Comparison of ENCODE assay signal across 8 cellular contexts in genomic region chr1:120341756-120342155, GRCh38.
DNase-seq lines count a peak whose midpoint lies in the region; ATAC-seq and TF ChIP-seq lines count a peak whose summit lies in the region.
"Not testable (repeated sequence)": the region's sequence is repeated elsewhere in the genome, so short reads cannot be mapped to it uniquely, and the experiment has no call there.

No MANE protein-coding gene starts in this region.

- not testable (repeated sequence) for H3K27me3 ChIP-seq in OCI-LY1 (ENCODE audit: insufficient read depth, low read length); gastroesophageal sphincter; vagina

- 0% methylated on average over 3 of the region's 24 CpGs; no CpG with 5 or more reads in 1 of the 2 donors for WGBS in gastroesophageal sphincter (ENCODE audit: low coverage in 1 of 2), 2 donors

- peak overlapping the region; percentile 76 for H3K4me3 Mint-ChIP-seq in activated CD4-positive, alpha-beta memory T cell treated with anti-CD3 and anti-CD28 coated beads, Interleukin-2, amount 10 ng/mL, durations not matched to agents 7 days and 5 days
- H3K4me3 Mint-ChIP-seq in brain (peak overlapping the region; percentile 78 to 86 (median 83)), memory B cell (peak overlapping the region; percentile 85)

- not testable (repeated sequence) for H3K9me2 ChIP-seq in OCI-LY1 (ENCODE audit: low read depth, low read length)

- not testable (repeated sequence) for TF ChIP-seq EP300 in gastroesophageal sphincter (IDR thresholded peaks at IDR 0.05)

- not testable (repeated sequence) for H3K9me3 Mint-ChIP-seq in activated CD4-positive, alpha-beta memory T cell treated with anti-CD3 and anti-CD28 coated beads, Interleukin-2, amount 10 ng/mL, durations not matched to agents 7 days and 5 days; brain; memory B cell

- H3K79me2 ChIP-seq in OCI-LY1 (ENCODE audit: insufficient read depth, low read length): not testable (repeated sequence)

- POLR2A ChIA-PET in activated CD4-positive, alpha-beta memory T cell treated with anti-CD3 and anti-CD28 coated beads, Interleukin-2, amount 10 ng/mL, durations not matched to agents 7 days and 5 days (lab: Charles Lee): not testable (repeated sequence)

- H3K9me3 ChIP-seq in OCI-LY1 (ENCODE audit: low read length); gastroesophageal sphincter; vagina: not testable (repeated sequence)

- not testable (repeated sequence) for H3K4me1 ChIP-seq in OCI-LY1 (ENCODE audit: insufficient read depth, low read length, severe bottlenecking); gastroesophageal sphincter; vagina

- H3K9ac ChIP-seq in OCI-LY1 (ENCODE audit: low read length): peak overlapping the region; percentile 62; the same call in 1 of the 2 replicates

- H3K27me3 Mint-ChIP-seq in activated CD4-positive, alpha-beta memory T cell treated with anti-CD3 and anti-CD28 coated beads, Interleukin-2, amount 10 ng/mL, durations not matched to agents 7 days and 5 days; brain; memory B cell: not testable (repeated sequence)

- CTCF ChIA-PET in activated CD4-positive, alpha-beta memory T cell treated with anti-CD3 and anti-CD28 coated beads, Interleukin-2, amount 10 ng/mL, durations not matched to agents 7 days and 5 days (lab: Charles Lee): not testable (repeated sequence)

- not testable (repeated sequence) for H4K20me1 ChIP-seq in OCI-LY1 (ENCODE audit: insufficient read depth, low read length)

- H3K4me1 Mint-ChIP-seq in activated CD4-positive, alpha-beta memory T cell treated with anti-CD3 and anti-CD28 coated beads, Interleukin-2, amount 10 ng/mL, durations not matched to agents 7 days and 5 days; brain; memory B cell: not testable (repeated sequence)

- peak overlapping the region; percentile 74 for H3K27ac Mint-ChIP-seq in activated CD4-positive, alpha-beta memory T cell treated with anti-CD3 and anti-CD28 coated beads, Interleukin-2, amount 10 ng/mL, durations not matched to agents 7 days and 5 days
- H3K27ac Mint-ChIP-seq in brain (peak overlapping the region in 3 of 5 experiments; percentile 36 to 65 (median 60)), memory B cell (peak overlapping the region; percentile 88)

- peak overlapping the region; percentile 62 for H3K4me2 ChIP-seq in OCI-LY1 (ENCODE audit: low read length)

- not testable (repeated sequence) for H3F3A ChIP-seq in OCI-LY1 (ENCODE audit: insufficient read depth, low read length)

- H3K36me3 ChIP-seq in OCI-LY1 (ENCODE audit: insufficient read depth, low read length); gastroesophageal sphincter; vagina: not testable (repeated sequence)

- not testable (repeated sequence) for TF ChIP-seq CTCF in GM12865 (IDR thresholded peaks at IDR 0.05; ENCODE audit: insufficient read depth, low read depth, low read length, missing control alignments); OCI-LY1 (IDR thresholded peaks at IDR 0.05; ENCODE audit: low read length); brain (conservative IDR thresholded peaks at IDR 0.05); gastroesophageal sphincter (IDR thresholded peaks at IDR 0.05); vagina (IDR thresholded peaks at IDR 0.05)

- not testable (repeated sequence) for H3K27ac ChIP-seq in OCI-LY1 (ENCODE audit: low read depth, low read length, poor library complexity, severe bottlenecking)
- H3K27ac ChIP-seq in gastroesophageal sphincter (peak overlapping the region in 3 of 4 donors; percentile 81 to 88 (median 82)), vagina (peak overlapping the region; percentile 73)

- H3K36me3 Mint-ChIP-seq in activated CD4-positive, alpha-beta memory T cell treated with anti-CD3 and anti-CD28 coated beads, Interleukin-2, amount 10 ng/mL, durations not matched to agents 7 days and 5 days (ENCODE audit: low read depth); brain; memory B cell: not testable (repeated sequence)

- intact Hi-C loops in sciatic nerve (cut with DNase I); vagina (cut with DNase I): not testable (repeated sequence)

- H3K4me3 ChIP-seq in GM12865 (ENCODE audit: low read depth, low read length) (peak overlapping the region; percentile 63), OCI-LY1 (ENCODE audit: low read depth, low read length, poor library complexity, severe bottlenecking) (peak overlapping the region; percentile 62), gastroesophageal sphincter (peak overlapping the region; percentile 57 to 79), vagina (peak overlapping the region; percentile 40 to 48)

- peak; percentile 28 for DNase-seq in GM12865 (ENCODE audit: low read depth)
- not testable (repeated sequence) for DNase-seq in activated CD4-positive, alpha-beta memory T cell treated with anti-CD3 and anti-CD28 coated beads, Interleukin-2, amount 10 ng/mL, durations not matched to agents 7 days and 5 days; sciatic nerve (ENCODE audit: low spot score)
- peak; percentile 7 to 28 for DNase-seq in memory B cell (ENCODE audit: low spot score in 2 of 2)
- peak in 1 of 2 donors; percentile 42 for DNase-seq in vagina (ENCODE audit: extremely low spot score in 2 of 2)

- TF ChIP-seq POLR2A in gastroesophageal sphincter (IDR thresholded peaks at IDR 0.05): peak in 1 of 2 donors; percentile 47
- not testable (repeated sequence) for TF ChIP-seq POLR2A in vagina (IDR thresholded peaks at IDR 0.05)

- H2AFZ ChIP-seq in OCI-LY1 (ENCODE audit: low read length): not testable (repeated sequence)

- not testable (repeated sequence) for ATAC-seq in gastroesophageal sphincter
- ATAC-seq in memory B cell (ENCODE audit: low read depth) (peak; percentile 32), sciatic nerve (peak; percentile 46)
